ENCODE assay signal across 20 cellular contexts in the genomic region with DNA sequence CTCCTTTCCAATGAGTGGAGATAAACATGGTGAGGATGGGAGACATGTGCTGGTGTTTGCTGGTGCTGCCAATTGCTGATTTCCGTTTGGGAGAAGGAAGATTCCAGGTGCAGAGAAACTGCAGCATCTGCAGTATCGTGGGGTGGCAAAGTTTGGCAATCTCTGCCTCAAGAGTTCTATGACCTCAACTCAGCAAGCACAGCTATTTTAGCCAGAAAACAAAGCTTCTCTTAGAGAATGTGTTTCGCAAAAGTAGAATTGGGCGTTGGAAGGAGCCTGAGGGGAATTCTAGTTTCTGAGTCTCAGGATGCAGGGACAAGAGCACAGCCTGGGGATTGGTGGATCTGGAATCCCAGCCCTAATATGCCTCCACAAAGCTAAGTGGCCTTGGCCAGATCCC. TPM values are rescaled to one million over a fixed set of nuclear protein-coding genes. Genes with fewer than 3 reads are reported as not detected.
"Had no signal": no experiment of that assay in that cellular context is flagged by ENCODE, and none has a peak within 500 bp of the region (broad histone marks: within the 10 kb centered on the region; RNA-seq: fewer than 3 reads in every experiment).

No MANE protein-coding gene starts in this region.

- H3K79me2 ChIP-seq: parathyroid adenoma had no signal

- H3K4me1 ChIP-seq: left lung, parathyroid adenoma, thyroid gland had no signal

- ATAC-seq: mucosa of descending colon; naive thymus-derived CD4-positive, alpha-beta T cell; stimulated activated naive B cell treated with anti-CD40 and anti-IgM and Interleukin-4, amounts not matched to agents 10 μg/mL and 1 μg/mL and 100 μg/mL, for 72 hours had no signal

- FAIRE-seq: endothelial cell of umbilical vein, keratinocyte had no signal

- DNase-seq: activated CD4-positive, alpha-beta T cell treated with anti-CD3 and anti-CD28 coated beads, Interleukin-2, amount 10 ng/mL, durations not matched to agents 24 days and 14 days; activated CD4-positive, CD25-positive, alpha-beta regulatory T cell; activated CD8-positive, alpha-beta memory T cell treated with anti-CD3 and anti-CD28 coated beads, Interleukin-2, amount 50 U/mL, for 48 hours; activated gamma-delta T cell treated with Interleukin-2 at 50 U/mL for 16 hours; activated naive CD8-positive, alpha-beta T cell treated with anti-CD3 and anti-CD28 coated beads for 36 hours; anterior cingulate cortex; brain microvascular endothelial cell; cerebellar nuclear complex; effector CD8-positive, alpha-beta T cell; left lung; mucosa of descending colon; naive thymus-derived CD4-positive, alpha-beta T cell; stimulated activated CD4-positive, alpha-beta T cell treated with anti-CD3 and anti-CD28 coated beads, Interleukin-4, amount 100 ng/mL, for 1 hour; stimulated activated naive B cell treated with anti-CD40 and anti-IgM and Interleukin-4, amounts not matched to agents 10 μg/mL and 1 μg/mL and 100 μg/mL, for 72 hours; thyroid gland had no signal

- H3K4me3 ChIP-seq: left lung, mucosa of descending colon, thyroid gland, vagina had no signal

- H3K36me3 ChIP-seq: brain microvascular endothelial cell, left lung, neutrophil, thyroid gland, vagina had no signal

- H3K9ac ChIP-seq: parathyroid adenoma had no signal

- H3K27me3 ChIP-seq: brain microvascular endothelial cell, left lung, thyroid gland, vagina had no signal

- H3K9me3 ChIP-seq: left lung, mucosa of descending colon, neutrophil, thyroid gland, vagina had no signal

- H3K27ac ChIP-seq: brain microvascular endothelial cell, left lung, neutrophil, parathyroid adenoma, thyroid gland, vagina had no signal

- H2AFZ ChIP-seq: parathyroid adenoma had no signal

RNA-seq across cellular contexts. Expression of a gene that starts 18.2 kb away (rescaled TPM):
- polyA plus RNA-seq: endothelial cell of umbilical vein; naive thymus-derived CD4-positive, alpha-beta T cell had no signal
